In the genomic region with DNA sequence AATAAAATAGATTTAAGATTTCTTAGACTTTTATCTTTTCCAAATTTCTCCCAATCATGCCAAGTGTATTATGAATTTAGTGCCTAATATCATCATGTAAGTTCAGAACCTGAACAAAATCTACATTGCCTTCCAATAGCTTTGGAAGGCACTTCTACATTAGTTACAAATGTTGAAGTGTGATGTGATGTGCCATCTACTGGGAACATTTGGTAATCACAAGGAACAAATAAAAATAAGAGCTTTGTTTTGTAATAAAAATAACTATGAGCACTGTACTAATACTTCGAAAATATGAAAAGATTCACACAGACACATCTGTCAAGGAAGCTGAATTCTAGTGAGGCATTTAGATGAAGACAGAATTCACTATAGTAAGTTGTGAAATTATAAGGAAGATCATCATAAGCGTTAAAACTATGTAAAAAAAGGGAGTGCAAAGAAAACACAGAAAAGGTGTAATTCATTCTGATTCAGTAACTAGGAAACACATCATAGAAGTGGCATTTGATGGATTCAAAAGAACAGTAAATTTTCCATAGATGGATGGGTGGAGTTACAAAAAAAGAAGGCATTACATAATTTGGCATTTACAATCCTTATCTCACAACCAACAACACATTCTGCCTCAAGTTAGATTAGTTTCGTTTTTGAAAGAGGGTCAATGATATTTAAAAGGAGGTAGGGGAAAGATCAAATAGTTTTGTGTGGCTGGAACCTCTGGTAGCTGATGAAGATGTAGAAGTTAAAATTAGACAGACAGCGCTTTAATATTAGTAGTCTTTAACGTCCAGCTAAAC, we compare ENCODE assay signal across 8 cellular contexts.
DNase-seq lines count a peak whose midpoint lies in the region; ATAC-seq and TF ChIP-seq lines count a peak whose summit lies in the region.
"Had no signal": no experiment of that assay in that cellular context is flagged by ENCODE, and none has a peak within 500 bp of the region (broad histone marks: within the 10 kb centered on the region; RNA-seq: fewer than 3 reads in every experiment).

No MANE protein-coding gene starts in this region.

- no peak overlapping the region for H3K27ac ChIP-seq in RWPE1
- H3K27ac ChIP-seq in foreskin keratinocyte, result no peak overlapping the region
- no peak overlapping the region for H3K27ac ChIP-seq in subcutaneous abdominal adipose tissue (ENCODE audit: low read depth, low read length)

- POLR2A ChIA-PET in GM10248 (lab: Yijun Ruan, JAX) (no interaction called here), RWPE1 (lab: Yijun Ruan, JAX; ENCODE audit: low non-redundant PET) (no interaction called here)

- H3K27me3 ChIP-seq in foreskin keratinocyte (no peaks in the 10 kb centered on the region), subcutaneous abdominal adipose tissue (ENCODE audit: control insufficient read depth in 5 of 5, insufficient read depth in 4 of 5, low read length in 5 of 5) (no peaks in the 10 kb centered on the region)

- H3K4me3 ChIP-seq in subcutaneous abdominal adipose tissue (ENCODE audit: low read depth in 1 of 5, low read length in 5 of 5), result peak overlapping the region; percentile 19 to 54 (median 38)

- peaks cover 0 to 4% (median 0%) of the 10 kb centered on the region in 5 donors for H3K36me3 ChIP-seq in subcutaneous abdominal adipose tissue (ENCODE audit: control insufficient read depth in 5 of 5, insufficient read depth in 5 of 5, low read length in 5 of 5)

- DNase-seq in GM10248 (ENCODE audit: extremely low spot score), result no peak
- peak; percentile 6 for DNase-seq in RWPE1 (ENCODE audit: low spot score)
- DNase-seq in foreskin keratinocyte, result peak; percentile 2 to 18
- DNase-seq in NCI-H187 (lab: John Stamatoyannopoulos, UW), result no peak
- DNase-seq: activated B cell treated with CpG ODN at 0.5 μM for 24 hours had no signal

- peak; percentile 51 for ATAC-seq in HG02884 (IDR thresholded peaks at IDR 0.05; ENCODE audit: unreplicated experiment)
- peak; percentile 63 for ATAC-seq in foreskin keratinocyte
- no peak for ATAC-seq in GM19455 (IDR thresholded peaks at IDR 0.05; ENCODE audit: unreplicated experiment)

- TF ChIP-seq CTCF in GM10248 (IDR thresholded peaks at IDR 0.05; ENCODE audit: control extremely low read depth, extremely low read depth, low read depth, missing control alignments) (peak; percentile 40), RWPE1 (conservative IDR thresholded peaks at IDR 0.05; ENCODE audit: low read depth) (peak; percentile 46), foreskin keratinocyte (conservative IDR thresholded peaks at IDR 0.05) (peak; percentile 61)

- H3K4me1 ChIP-seq in foreskin keratinocyte, result no peaks in the 10 kb centered on the region
- peaks cover 0 to 5% (median 0%) of the 10 kb centered on the region in 5 donors for H3K4me1 ChIP-seq in subcutaneous abdominal adipose tissue (ENCODE audit: control insufficient read depth in 5 of 5, insufficient read depth in 5 of 5, low read length in 5 of 5)

- peak overlapping the region in 3 of 5 donors; percentile 8 to 72 (median 32) for H3K9ac ChIP-seq in subcutaneous abdominal adipose tissue (ENCODE audit: low read length in 5 of 5)

- CTCF ChIA-PET in GM10248 (lab: Yijun Ruan, JAX) (interaction anchor here (0.7 to 2.9 kb wide), 18 partner anchors 9 to 852 kb away, joined by 3 to 13 read pairs (median 4); no protein-coding TSS in a partner anchor), RWPE1 (lab: Yijun Ruan, JAX) (interaction anchor here (0.6 to 1.6 kb wide), 9 partner anchors 11 to 1566 kb away, joined by 3 to 5 read pairs (median 3); no protein-coding TSS in a partner anchor)

- H3K9me3 ChIP-seq in subcutaneous abdominal adipose tissue (ENCODE audit: control insufficient read depth in 5 of 5, low read length in 5 of 5), result no peaks in the 10 kb centered on the region

Comparison
In these comparisons a context has a peak if more than half of its experiments do, and no peak if none do; other contexts are left out.
1. DNase-seq: peak in RWPE1 (single experiment) and foreskin keratinocyte (2 of 2); none in GM10248 (single experiment) and NCI-H187 (0 of 2).
2. Peak in every context shown above with its lines, with median percentiles within 50 percentile points of each other: CTCF ChIP-seq.